Comparison of ENCODE assay signal across 1 cellular context in the genomic region with DNA sequence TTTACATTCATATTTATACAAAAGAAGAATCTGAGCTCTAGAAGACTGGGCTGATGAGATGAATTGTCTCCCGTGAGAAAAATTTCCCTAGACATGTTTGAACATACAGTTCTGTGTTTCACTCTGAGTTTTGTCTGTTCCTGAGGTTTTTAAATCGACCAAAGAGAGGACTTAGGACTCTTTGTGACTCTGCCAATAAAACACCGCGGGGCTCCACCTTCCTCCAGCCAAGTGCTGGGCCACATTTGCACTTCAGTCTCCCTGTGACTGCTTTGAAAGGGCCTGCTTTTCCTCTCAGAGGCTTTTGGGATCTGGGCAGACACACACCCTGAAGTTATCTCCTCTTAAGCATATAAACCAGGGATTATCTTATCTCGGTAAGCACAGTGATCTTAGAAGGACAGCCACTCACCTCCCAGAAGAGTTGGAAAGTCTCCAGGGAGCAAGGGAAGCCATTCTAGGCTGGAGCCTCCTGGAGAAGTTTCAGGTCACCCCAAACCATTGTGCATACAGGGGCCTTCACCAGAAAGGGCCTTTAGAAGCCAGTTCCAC.
TF ChIP-seq lines count a peak whose summit lies in the region.

No MANE protein-coding gene starts in this region.

TF ChIP-seq in HepG2, 621 proteins besides CTCF, POLR2A, EP300 and RAD21 (continued from another document):
- TF ChIP-seq, protein P1, sequence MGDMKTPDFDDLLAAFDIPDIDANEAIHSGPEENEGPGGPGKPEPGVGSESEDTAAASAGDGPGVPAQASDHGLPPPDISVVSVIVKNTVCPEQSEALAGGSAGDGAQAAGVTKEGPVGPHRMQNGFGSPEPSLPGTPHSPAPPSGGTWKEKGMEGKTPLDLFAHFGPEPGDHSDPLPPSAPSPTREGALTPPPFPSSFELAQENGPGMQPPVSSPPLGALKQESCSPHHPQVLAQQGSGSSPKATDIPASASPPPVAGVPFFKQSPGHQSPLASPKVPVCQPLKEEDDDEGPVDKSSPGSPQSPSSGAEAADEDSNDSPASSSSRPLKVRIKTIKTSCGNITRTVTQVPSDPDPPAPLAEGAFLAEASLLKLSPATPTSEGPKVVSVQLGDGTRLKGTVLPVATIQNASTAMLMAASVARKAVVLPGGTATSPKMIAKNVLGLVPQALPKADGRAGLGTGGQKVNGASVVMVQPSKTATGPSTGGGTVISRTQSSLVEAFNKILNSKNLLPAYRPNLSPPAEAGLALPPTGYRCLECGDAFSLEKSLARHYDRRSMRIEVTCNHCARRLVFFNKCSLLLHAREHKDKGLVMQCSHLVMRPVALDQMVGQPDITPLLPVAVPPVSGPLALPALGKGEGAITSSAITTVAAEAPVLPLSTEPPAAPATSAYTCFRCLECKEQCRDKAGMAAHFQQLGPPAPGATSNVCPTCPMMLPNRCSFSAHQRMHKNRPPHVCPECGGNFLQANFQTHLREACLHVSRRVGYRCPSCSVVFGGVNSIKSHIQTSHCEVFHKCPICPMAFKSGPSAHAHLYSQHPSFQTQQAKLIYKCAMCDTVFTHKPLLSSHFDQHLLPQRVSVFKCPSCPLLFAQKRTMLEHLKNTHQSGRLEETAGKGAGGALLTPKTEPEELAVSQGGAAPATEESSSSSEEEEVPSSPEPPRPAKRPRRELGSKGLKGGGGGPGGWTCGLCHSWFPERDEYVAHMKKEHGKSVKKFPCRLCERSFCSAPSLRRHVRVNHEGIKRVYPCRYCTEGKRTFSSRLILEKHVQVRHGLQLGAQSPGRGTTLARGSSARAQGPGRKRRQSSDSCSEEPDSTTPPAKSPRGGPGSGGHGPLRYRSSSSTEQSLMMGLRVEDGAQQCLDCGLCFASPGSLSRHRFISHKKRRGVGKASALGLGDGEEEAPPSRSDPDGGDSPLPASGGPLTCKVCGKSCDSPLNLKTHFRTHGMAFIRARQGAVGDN (CRISPR knock-in tag; IDR thresholded peaks at IDR 0.05) = no peak
- TF ChIP-seq ZNF124 (CRISPR knock-in tag; IDR thresholded peaks at IDR 0.05) (no peak), HNRNPH1 (optimal IDR thresholded peaks at IDR 0.05; ENCODE audit: low read depth, low read length) (no peak), BCL6 (CRISPR knock-in tag; IDR thresholded peaks at IDR 0.05) (no peak), ZNF772 (CRISPR knock-in tag; IDR thresholded peaks at IDR 0.05) (no peak), SMAD1 (CRISPR knock-in tag; IDR thresholded peaks at IDR 0.05; ENCODE audit: borderline replicate concordance, low read depth) (no peak), XBP1 (CRISPR knock-in tag; IDR thresholded peaks at IDR 0.05) (no peak)
- TF ChIP-seq, protein P2, sequence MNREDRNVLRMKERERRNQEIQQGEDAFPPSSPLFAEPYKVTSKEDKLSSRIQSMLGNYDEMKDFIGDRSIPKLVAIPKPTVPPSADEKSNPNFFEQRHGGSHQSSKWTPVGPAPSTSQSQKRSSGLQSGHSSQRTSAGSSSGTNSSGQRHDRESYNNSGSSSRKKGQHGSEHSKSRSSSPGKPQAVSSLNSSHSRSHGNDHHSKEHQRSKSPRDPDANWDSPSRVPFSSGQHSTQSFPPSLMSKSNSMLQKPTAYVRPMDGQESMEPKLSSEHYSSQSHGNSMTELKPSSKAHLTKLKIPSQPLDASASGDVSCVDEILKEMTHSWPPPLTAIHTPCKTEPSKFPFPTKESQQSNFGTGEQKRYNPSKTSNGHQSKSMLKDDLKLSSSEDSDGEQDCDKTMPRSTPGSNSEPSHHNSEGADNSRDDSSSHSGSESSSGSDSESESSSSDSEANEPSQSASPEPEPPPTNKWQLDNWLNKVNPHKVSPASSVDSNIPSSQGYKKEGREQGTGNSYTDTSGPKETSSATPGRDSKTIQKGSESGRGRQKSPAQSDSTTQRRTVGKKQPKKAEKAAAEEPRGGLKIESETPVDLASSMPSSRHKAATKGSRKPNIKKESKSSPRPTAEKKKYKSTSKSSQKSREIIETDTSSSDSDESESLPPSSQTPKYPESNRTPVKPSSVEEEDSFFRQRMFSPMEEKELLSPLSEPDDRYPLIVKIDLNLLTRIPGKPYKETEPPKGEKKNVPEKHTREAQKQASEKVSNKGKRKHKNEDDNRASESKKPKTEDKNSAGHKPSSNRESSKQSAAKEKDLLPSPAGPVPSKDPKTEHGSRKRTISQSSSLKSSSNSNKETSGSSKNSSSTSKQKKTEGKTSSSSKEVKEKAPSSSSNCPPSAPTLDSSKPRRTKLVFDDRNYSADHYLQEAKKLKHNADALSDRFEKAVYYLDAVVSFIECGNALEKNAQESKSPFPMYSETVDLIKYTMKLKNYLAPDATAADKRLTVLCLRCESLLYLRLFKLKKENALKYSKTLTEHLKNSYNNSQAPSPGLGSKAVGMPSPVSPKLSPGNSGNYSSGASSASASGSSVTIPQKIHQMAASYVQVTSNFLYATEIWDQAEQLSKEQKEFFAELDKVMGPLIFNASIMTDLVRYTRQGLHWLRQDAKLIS (CRISPR knock-in tag; IDR thresholded peaks at IDR 0.05) = no peak
- TF ChIP-seq, protein P3, sequence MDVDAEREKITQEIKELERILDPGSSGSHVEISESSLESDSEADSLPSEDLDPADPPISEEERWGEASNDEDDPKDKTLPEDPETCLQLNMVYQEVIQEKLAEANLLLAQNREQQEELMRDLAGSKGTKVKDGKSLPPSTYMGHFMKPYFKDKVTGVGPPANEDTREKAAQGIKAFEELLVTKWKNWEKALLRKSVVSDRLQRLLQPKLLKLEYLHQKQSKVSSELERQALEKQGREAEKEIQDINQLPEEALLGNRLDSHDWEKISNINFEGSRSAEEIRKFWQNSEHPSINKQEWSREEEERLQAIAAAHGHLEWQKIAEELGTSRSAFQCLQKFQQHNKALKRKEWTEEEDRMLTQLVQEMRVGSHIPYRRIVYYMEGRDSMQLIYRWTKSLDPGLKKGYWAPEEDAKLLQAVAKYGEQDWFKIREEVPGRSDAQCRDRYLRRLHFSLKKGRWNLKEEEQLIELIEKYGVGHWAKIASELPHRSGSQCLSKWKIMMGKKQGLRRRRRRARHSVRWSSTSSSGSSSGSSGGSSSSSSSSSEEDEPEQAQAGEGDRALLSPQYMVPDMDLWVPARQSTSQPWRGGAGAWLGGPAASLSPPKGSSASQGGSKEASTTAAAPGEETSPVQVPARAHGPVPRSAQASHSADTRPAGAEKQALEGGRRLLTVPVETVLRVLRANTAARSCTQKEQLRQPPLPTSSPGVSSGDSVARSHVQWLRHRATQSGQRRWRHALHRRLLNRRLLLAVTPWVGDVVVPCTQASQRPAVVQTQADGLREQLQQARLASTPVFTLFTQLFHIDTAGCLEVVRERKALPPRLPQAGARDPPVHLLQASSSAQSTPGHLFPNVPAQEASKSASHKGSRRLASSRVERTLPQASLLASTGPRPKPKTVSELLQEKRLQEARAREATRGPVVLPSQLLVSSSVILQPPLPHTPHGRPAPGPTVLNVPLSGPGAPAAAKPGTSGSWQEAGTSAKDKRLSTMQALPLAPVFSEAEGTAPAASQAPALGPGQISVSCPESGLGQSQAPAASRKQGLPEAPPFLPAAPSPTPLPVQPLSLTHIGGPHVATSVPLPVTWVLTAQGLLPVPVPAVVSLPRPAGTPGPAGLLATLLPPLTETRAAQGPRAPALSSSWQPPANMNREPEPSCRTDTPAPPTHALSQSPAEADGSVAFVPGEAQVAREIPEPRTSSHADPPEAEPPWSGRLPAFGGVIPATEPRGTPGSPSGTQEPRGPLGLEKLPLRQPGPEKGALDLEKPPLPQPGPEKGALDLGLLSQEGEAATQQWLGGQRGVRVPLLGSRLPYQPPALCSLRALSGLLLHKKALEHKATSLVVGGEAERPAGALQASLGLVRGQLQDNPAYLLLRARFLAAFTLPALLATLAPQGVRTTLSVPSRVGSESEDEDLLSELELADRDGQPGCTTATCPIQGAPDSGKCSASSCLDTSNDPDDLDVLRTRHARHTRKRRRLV (CRISPR knock-in tag; IDR thresholded peaks at IDR 0.05) = no peak
- TF ChIP-seq, protein P4, sequence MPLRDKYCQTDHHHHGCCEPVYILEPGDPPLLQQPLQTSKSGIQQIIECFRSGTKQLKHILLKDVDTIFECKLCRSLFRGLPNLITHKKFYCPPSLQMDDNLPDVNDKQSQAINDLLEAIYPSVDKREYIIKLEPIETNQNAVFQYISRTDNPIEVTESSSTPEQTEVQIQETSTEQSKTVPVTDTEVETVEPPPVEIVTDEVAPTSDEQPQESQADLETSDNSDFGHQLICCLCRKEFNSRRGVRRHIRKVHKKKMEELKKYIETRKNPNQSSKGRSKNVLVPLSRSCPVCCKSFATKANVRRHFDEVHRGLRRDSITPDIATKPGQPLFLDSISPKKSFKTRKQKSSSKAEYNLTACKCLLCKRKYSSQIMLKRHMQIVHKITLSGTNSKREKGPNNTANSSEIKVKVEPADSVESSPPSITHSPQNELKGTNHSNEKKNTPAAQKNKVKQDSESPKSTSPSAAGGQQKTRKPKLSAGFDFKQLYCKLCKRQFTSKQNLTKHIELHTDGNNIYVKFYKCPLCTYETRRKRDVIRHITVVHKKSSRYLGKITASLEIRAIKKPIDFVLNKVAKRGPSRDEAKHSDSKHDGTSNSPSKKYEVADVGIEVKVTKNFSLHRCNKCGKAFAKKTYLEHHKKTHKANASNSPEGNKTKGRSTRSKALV (CRISPR knock-in tag; IDR thresholded peaks at IDR 0.05) = no peak
- TF ChIP-seq, protein P5, sequence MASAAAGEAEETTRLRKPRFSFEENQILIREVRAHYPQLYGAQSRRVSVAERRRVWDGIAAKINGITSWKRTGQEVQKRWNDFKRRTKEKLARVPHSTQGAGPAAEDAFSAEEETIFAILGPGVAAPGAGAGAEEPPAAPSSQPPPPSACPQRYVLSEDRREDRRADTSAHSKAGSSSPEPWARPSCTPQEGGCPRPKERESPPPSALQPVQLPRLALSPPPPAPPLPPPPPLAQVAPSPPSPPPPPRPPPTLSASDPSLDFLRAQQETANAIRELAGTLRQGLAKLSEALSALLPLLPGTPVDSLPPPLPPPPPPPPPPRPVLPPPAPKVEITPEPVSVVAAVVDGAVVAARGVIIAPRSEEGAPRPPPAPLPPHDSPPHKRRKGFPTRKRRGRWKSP (CRISPR knock-in tag; IDR thresholded peaks at IDR 0.05) = no peak
